Comparison of ENCODE assay signal across 21 cellular contexts in genomic region chr6:158322400-158322723, GRCh38. TPM values are rescaled to one million over a fixed set of nuclear protein-coding genes. Genes with fewer than 3 reads are reported as not detected.
A peak's percentile ranks its signal among the peaks of the same experiment; 100 is the strongest.
DNase-seq lines count a peak whose midpoint lies in the region; ATAC-seq and TF ChIP-seq lines count a peak whose summit lies in the region.
"Had no signal": no experiment of that assay in that cellular context is flagged by ENCODE, and none has a peak within 500 bp of the region (broad histone marks: within the 10 kb centered on the region; RNA-seq: fewer than 3 reads in every experiment).

No MANE protein-coding gene starts in this region.

- H3K4me3 ChIP-seq in SK-N-SH (ENCODE audit: low read depth in 2 of 2, low read length in 1 of 2) (no peak overlapping the region), hepatocyte (no peak overlapping the region)
- H3K4me3 ChIP-seq: BLaER1 treated with 17β-estradiol and CSF1 and Interleukin-3, amounts not matched to agents 10 nM and 100 nM; heart right ventricle; psoas muscle; spleen had no signal

- no peak overlapping the region for H3K9ac ChIP-seq in SK-N-SH
- H3K9ac ChIP-seq: BLaER1 treated with 17β-estradiol and CSF1 and Interleukin-3, amounts not matched to agents 10 nM and 100 nM had no signal

- H3K9me3 Mint-ChIP-seq in activated CD8-positive, alpha-beta memory T cell treated with anti-CD3 and anti-CD28 coated beads, Interleukin-2, amount 10 ng/mL, durations not matched to agents 7 days and 5 days (ENCODE audit: low read depth), result no peaks in the 10 kb centered on the region
- peaks cover 0 to 2% of the 10 kb centered on the region in 2 donors for H3K9me3 Mint-ChIP-seq in stimulated activated naive B cell treated with anti-CD40 and anti-IgM and Interleukin-4, amounts not matched to agents 10 μg/mL and 1 μg/mL and 100 μg/mL, for 72 hours
- H3K9me3 Mint-ChIP-seq in nephron progenitor cell, result peaks cover 22% of the 10 kb centered on the region
- H3K9me3 Mint-ChIP-seq: activated B cell treated with CpG ODN at 0.5 μM for 24 hours; activated naive CD4-positive, alpha-beta T cell treated with anti-CD3 and anti-CD28 coated beads for 36 hours had no signal

- H3K4me1 ChIP-seq in SK-N-SH (ENCODE audit: control insufficient read depth in 1 of 2, insufficient read depth in 2 of 2, low read depth in 1 of 2, low read length in 1 of 2), result peaks cover 20 to 23% of the 10 kb centered on the region in 2 experiments
- peaks cover 25% of the 10 kb centered on the region for H3K4me1 ChIP-seq in hepatocyte (ENCODE audit: insufficient read depth)
- H3K4me1 ChIP-seq in foreskin keratinocyte, result peaks cover 28% of the 10 kb centered on the region

- H4K20me1 ChIP-seq in SK-N-SH (ENCODE audit: insufficient read depth) (peaks cover 23% of the 10 kb centered on the region), hepatocyte (ENCODE audit: insufficient read depth, poor library complexity, severe bottlenecking) (no peaks in the 10 kb centered on the region)

- H3K27me3 ChIP-seq in SK-N-SH (ENCODE audit: insufficient read depth) (no peaks in the 10 kb centered on the region), hepatocyte (no peaks in the 10 kb centered on the region), foreskin keratinocyte (no peaks in the 10 kb centered on the region)
- H3K27me3 ChIP-seq: BLaER1 treated with 17β-estradiol and CSF1 and Interleukin-3, amounts not matched to agents 10 nM and 100 nM; heart right ventricle; spleen had no signal

- no peaks in the 10 kb centered on the region for H3K9me3 ChIP-seq in SK-N-SH
- H3K9me3 ChIP-seq in hepatocyte (ENCODE audit: low read depth), result no peaks in the 10 kb centered on the region
- H3K9me3 ChIP-seq: heart right ventricle, psoas muscle, spleen had no signal

- no peak for TF ChIP-seq CTCF in SK-N-SH (IDR thresholded peaks at IDR 0.05)
- TF ChIP-seq CTCF in hepatocyte (IDR thresholded peaks at IDR 0.05; ENCODE audit: poor library complexity), result no peak
- TF ChIP-seq CTCF in foreskin keratinocyte (conservative IDR thresholded peaks at IDR 0.05), result no peak
- no peak for TF ChIP-seq CTCF in nephron progenitor cell (IDR thresholded peaks at IDR 0.05)

- H3K27me3 Mint-ChIP-seq in activated CD8-positive, alpha-beta memory T cell treated with anti-CD3 and anti-CD28 coated beads, Interleukin-2, amount 10 ng/mL, durations not matched to agents 7 days and 5 days, result no peaks in the 10 kb centered on the region
- H3K27me3 Mint-ChIP-seq in stimulated activated naive B cell treated with anti-CD40 and anti-IgM and Interleukin-4, amounts not matched to agents 10 μg/mL and 1 μg/mL and 100 μg/mL, for 72 hours, result no peaks in the 10 kb centered on the region
- H3K27me3 Mint-ChIP-seq in nephron progenitor cell (ENCODE audit: low read depth, poor library complexity), result peaks cover 3% of the 10 kb centered on the region
- H3K27me3 Mint-ChIP-seq: activated B cell treated with CpG ODN at 0.5 μM for 24 hours; naive thymus-derived CD8-positive, alpha-beta T cell; T-helper 17 cell had no signal

- CTCF ChIA-PET in activated CD8-positive, alpha-beta memory T cell treated with anti-CD3 and anti-CD28 coated beads, Interleukin-2, amount 10 ng/mL, durations not matched to agents 7 days and 5 days (lab: Charles Lee), result interaction anchor here (0.6 kb wide), 1 partner anchor 405 kb away, joined by 3 read pairs; no protein-coding TSS in a partner anchor
- CTCF ChIA-PET in SK-N-SH (lab: Yijun Ruan, JAX), result interaction anchor here (1.1 kb wide), 1 partner anchor 15 kb away, joined by 3 read pairs; no protein-coding TSS in a partner anchor

- no peak for TF ChIP-seq EP300 in SK-N-SH (IDR thresholded peaks at IDR 0.05; ENCODE audit: borderline replicate concordance in 1 of 2, low read depth in 1 of 2, low read length in 1 of 2)

- H3K27ac ChIP-seq in SK-N-SH (ENCODE audit: low read depth in 2 of 2, low read length in 1 of 2) (peak overlapping the region in 1 of 2 experiments; percentile 72; a peak in 2 of 4 replicates), hepatocyte (peak overlapping the region; percentile 84), foreskin keratinocyte (no peak overlapping the region)
- H3K27ac ChIP-seq: BLaER1 treated with 17β-estradiol and CSF1 and Interleukin-3, amounts not matched to agents 10 nM and 100 nM; heart right ventricle; psoas muscle; spleen had no signal

- peaks cover 83% of the 10 kb centered on the region for H3K79me2 ChIP-seq in SK-N-SH (ENCODE audit: insufficient read depth)
- H3K79me2 ChIP-seq in hepatocyte, result peaks cover 75% of the 10 kb centered on the region

- H3K36me3 ChIP-seq in SK-N-SH (replicated peaks in 1 of 2; ENCODE audit: control insufficient read depth in 1 of 2, insufficient read depth in 2 of 2, low read length in 1 of 2) (no peaks in the 10 kb centered on the region), hepatocyte (replicated peaks; ENCODE audit: insufficient read depth, low read depth) (no peaks in the 10 kb centered on the region)
- H3K36me3 ChIP-seq: heart right ventricle, spleen had no signal

- H2AFZ ChIP-seq in SK-N-SH (ENCODE audit: low read depth) (no peak overlapping the region), hepatocyte (no peak overlapping the region)

- no peak for TF ChIP-seq RAD21 in SK-N-SH (IDR thresholded peaks at IDR 0.05; ENCODE audit: low read length)

- peak overlapping the region; percentile 39 for H3K27ac Mint-ChIP-seq in activated CD8-positive, alpha-beta memory T cell treated with anti-CD3 and anti-CD28 coated beads, Interleukin-2, amount 10 ng/mL, durations not matched to agents 7 days and 5 days
- H3K27ac Mint-ChIP-seq in stimulated activated naive B cell treated with anti-CD40 and anti-IgM and Interleukin-4, amounts not matched to agents 10 μg/mL and 1 μg/mL and 100 μg/mL, for 72 hours, result peak overlapping the region; percentile 63
- H3K27ac Mint-ChIP-seq in nephron progenitor cell, result no peak overlapping the region
- H3K27ac Mint-ChIP-seq: activated naive CD4-positive, alpha-beta T cell treated with anti-CD3 and anti-CD28 coated beads for 36 hours; T-helper 17 cell had no signal

- peak; percentile 50 for ATAC-seq in activated CD8-positive, alpha-beta memory T cell treated with anti-CD3 and anti-CD28 coated beads, Interleukin-2, amount 10 ng/mL, durations not matched to agents 7 days and 5 days
- peak in 1 of 2 donors; percentile 20 for ATAC-seq in stimulated activated naive B cell treated with anti-CD40 and anti-IgM and Interleukin-4, amounts not matched to agents 10 μg/mL and 1 μg/mL and 100 μg/mL, for 72 hours (replicated peaks)
- no peak for ATAC-seq in foreskin keratinocyte
- ATAC-seq: naive thymus-derived CD8-positive, alpha-beta T cell; T-helper 17 cell had no signal

- no peak for DNase-seq in activated CD8-positive, alpha-beta memory T cell treated with anti-CD3 and anti-CD28 coated beads, Interleukin-2, amount 10 ng/mL, durations not matched to agents 7 days and 5 days
- DNase-seq in activated CD8-positive, alpha-beta memory T cell treated with anti-CD3 and anti-CD28 coated beads for 24 hours, result no peak
- DNase-seq in SK-N-SH, result no peak
- DNase-seq in hepatocyte (ENCODE audit: low spot score), result no peak
- no peak for DNase-seq in stimulated activated naive B cell treated with anti-CD40 and anti-IgM and Interleukin-4, amounts not matched to agents 10 μg/mL and 1 μg/mL and 100 μg/mL, for 72 hours
- no peak for DNase-seq in foreskin keratinocyte
- DNase-seq in nephron progenitor cell, result no peak
- DNase-seq in NCI-H1105 (lab: John Stamatoyannopoulos, UW), result no peak
- DNase-seq: activated B cell treated with CpG ODN at 0.5 μM for 24 hours; activated CD8-positive, alpha-beta memory T cell treated with anti-CD3 and anti-CD28 coated beads, Interleukin-2, amount 50 U/mL, for 48 hours; activated naive CD4-positive, alpha-beta T cell treated with anti-CD3 and anti-CD28 coated beads for 36 hours; heart right ventricle; naive thymus-derived CD8-positive, alpha-beta T cell; NCI-H2029; NCI-H510A; psoas muscle; SHP77; spleen; stimulated activated CD8-positive, alpha-beta memory T cell treated with anti-CD3 and anti-CD28 coated beads, Interleukin-4, amount 100 ng/mL, for 48 hours; T-helper 17 cell had no signal

- POLR2A ChIA-PET in SK-N-SH (lab: Yijun Ruan, JAX), result no interaction called here

- H3K9me2 ChIP-seq in SK-N-SH (no peaks in the 10 kb centered on the region), hepatocyte (replicated peaks; ENCODE audit: insufficient read depth) (no peaks in the 10 kb centered on the region)

- H3K4me1 Mint-ChIP-seq in activated CD8-positive, alpha-beta memory T cell treated with anti-CD3 and anti-CD28 coated beads, Interleukin-2, amount 10 ng/mL, durations not matched to agents 7 days and 5 days, result peaks cover 41% of the 10 kb centered on the region
- H3K4me1 Mint-ChIP-seq in stimulated activated naive B cell treated with anti-CD40 and anti-IgM and Interleukin-4, amounts not matched to agents 10 μg/mL and 1 μg/mL and 100 μg/mL, for 72 hours, result peaks cover 56 to 86% of the 10 kb centered on the region in 2 donors
- no peaks in the 10 kb centered on the region for H3K4me1 Mint-ChIP-seq in nephron progenitor cell

- peak overlapping the region; percentile 31 for H3K4me2 ChIP-seq in SK-N-SH
- peak overlapping the region; percentile 52 for H3K4me2 ChIP-seq in hepatocyte

- H3K36me3 Mint-ChIP-seq in activated CD8-positive, alpha-beta memory T cell treated with anti-CD3 and anti-CD28 coated beads, Interleukin-2, amount 10 ng/mL, durations not matched to agents 7 days and 5 days, result peaks cover 29% of the 10 kb centered on the region
- H3K36me3 Mint-ChIP-seq in stimulated activated naive B cell treated with anti-CD40 and anti-IgM and Interleukin-4, amounts not matched to agents 10 μg/mL and 1 μg/mL and 100 μg/mL, for 72 hours, result peaks cover 19 to 20% of the 10 kb centered on the region in 2 donors
- H3K36me3 Mint-ChIP-seq in nephron progenitor cell (ENCODE audit: low read depth), result peaks cover 72% of the 10 kb centered on the region

- H3F3A ChIP-seq in SK-N-SH (replicated peaks; ENCODE audit: insufficient read depth), result peaks cover 19% of the 10 kb centered on the region

- no peak overlapping the region for H3K4me3 Mint-ChIP-seq in activated CD8-positive, alpha-beta memory T cell treated with anti-CD3 and anti-CD28 coated beads, Interleukin-2, amount 10 ng/mL, durations not matched to agents 7 days and 5 days
- no peak overlapping the region for H3K4me3 Mint-ChIP-seq in stimulated activated naive B cell treated with anti-CD40 and anti-IgM and Interleukin-4, amounts not matched to agents 10 μg/mL and 1 μg/mL and 100 μg/mL, for 72 hours
- no peak overlapping the region for H3K4me3 Mint-ChIP-seq in nephron progenitor cell
- H3K4me3 Mint-ChIP-seq: activated B cell treated with CpG ODN at 0.5 μM for 24 hours; activated naive CD4-positive, alpha-beta T cell treated with anti-CD3 and anti-CD28 coated beads for 36 hours; naive thymus-derived CD8-positive, alpha-beta T cell; T-helper 17 cell had no signal

TF ChIP-seq in SK-N-SH, 30 proteins besides CTCF, POLR2A, EP300 and RAD21 (continues in another document):
- TF ChIP-seq RFX5 (IDR thresholded peaks at IDR 0.05; ENCODE audit: low read length), result no peak

RNA-seq across cellular contexts. Expression of gene TULP4, which starts 10.1 kb away (rescaled TPM):
- 10 to 100 TPM; 28.4 to 30.5 TPM for total RNA-seq in activated CD8-positive, alpha-beta memory T cell treated with anti-CD3 and anti-CD28 coated beads, Interleukin-2, amount 10 ng/mL, durations not matched to agents 7 days and 5 days
- polyA plus RNA-seq in SK-N-SH (2012; rRNA removed) (5.9 and 6.2 TPM in 2 replicates), hepatocyte (30.1 and 32.8 TPM in 2 replicates), foreskin keratinocyte (2.0 and 2.2 TPM in 2 replicates)
- polyA plus RNA-seq in SK-N-SH (2012; cell fraction: cytosol; rRNA removed), result 5.8 and 7.1 TPM in 2 replicates
- 6.9 and 7.7 TPM in 2 replicates for polyA plus RNA-seq in SK-N-SH (2012; cell fraction: nucleus; rRNA removed)
- total RNA-seq in hepatocyte (129 and 132 TPM in 2 replicates), foreskin keratinocyte (40.9 and 50.0 TPM in 2 replicates)
